ENCODE assay signal across 16 cellular contexts in the genomic region with DNA sequence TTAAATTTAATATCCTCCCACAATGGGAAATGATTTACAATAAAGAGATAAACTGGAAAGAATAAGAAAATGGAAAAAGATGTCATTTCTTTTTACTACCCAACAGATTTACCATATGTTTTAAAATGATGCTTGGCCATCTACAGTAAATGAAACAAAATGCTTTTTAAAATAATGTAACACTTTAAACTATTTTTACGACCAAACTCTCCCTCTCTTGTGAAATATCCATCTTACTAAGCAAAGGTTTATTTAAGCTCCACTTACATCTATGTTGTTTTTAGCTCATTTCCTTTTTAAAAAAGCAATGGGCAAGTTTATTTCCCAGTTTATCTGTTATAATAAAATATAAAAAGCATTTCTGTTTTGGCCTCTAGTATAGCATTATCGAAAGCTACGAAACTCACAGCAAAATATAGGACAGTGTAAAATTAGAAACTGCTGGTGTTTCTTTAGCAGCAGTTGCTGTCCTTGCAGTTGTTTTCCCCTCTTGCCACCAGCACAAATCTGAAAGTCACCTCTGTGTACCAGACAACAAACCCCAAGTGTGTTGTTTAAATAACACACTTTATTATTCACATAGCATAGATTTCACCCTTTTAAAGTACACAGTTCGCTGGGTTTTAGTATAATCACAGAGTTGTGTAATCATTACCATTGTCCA.
DNase-seq lines count a peak whose midpoint lies in the region.
"Had no signal": no experiment of that assay in that cellular context is flagged by ENCODE, and none has a peak within 500 bp of the region (broad histone marks: within the 10 kb centered on the region; RNA-seq: fewer than 3 reads in every experiment).

No MANE protein-coding gene starts in this region.

- peak; percentile 21 for DNase-seq in EH (ENCODE audit: low read depth)
- peak; percentile 26 for DNase-seq in RPMI8226
- DNase-seq in left kidney (ENCODE audit: low read depth, low spot score): peak; percentile 9
- no peak for DNase-seq in activated gamma-delta T cell treated with Interleukin-2 at 50 U/mL for 16 hours
- DNase-seq in NCI-H146 (lab: John Stamatoyannopoulos, UW): no peak
- no peak for DNase-seq in NCI-H510A treated with DMSO at 0.1 percent for 48 hours (lab: John Stamatoyannopoulos, UW)
- no peak for DNase-seq in NCI-H2081 treated with DMSO at 0.1 percent for 48 hours (lab: John Stamatoyannopoulos, UW)
- DNase-seq: CD4-positive, alpha-beta memory T cell; DMS153; EL; HCEC 1CT; NCI-H1105 treated with DMSO at 0.1 percent for 48 hours; NCI-H187; NCI-H226; NCI-H524 treated with DMSO at 0.1 percent for 48 hours; SHP77 had no signal

Comparison
In these comparisons a context has a peak if more than half of its experiments do, and no peak if none do; other contexts are left out.
1. DNase-seq: peak in EH (single experiment), RPMI8226 (single experiment) and left kidney (single experiment); none in activated gamma-delta T cell treated with Interleukin-2 at 50 U/mL for 16 hours (single experiment), NCI-H146 (single experiment), NCI-H510A treated with DMSO at 0.1 percent for 48 hours (single experiment) and NCI-H2081 treated with DMSO at 0.1 percent for 48 hours (single experiment).